14 cellular contexts compared by ENCODE assay signal in genomic region chr10:110409488-110409887, GRCh38.
A peak's percentile ranks its signal among the peaks of the same experiment; 100 is the strongest.
DNase-seq lines count a peak whose midpoint lies in the region; ATAC-seq, FAIRE-seq and TF ChIP-seq lines count a peak whose summit lies in the region.
"Had no signal": no experiment of that assay in that cellular context is flagged by ENCODE, and none has a peak within 500 bp of the region (broad histone marks: within the 10 kb centered on the region; RNA-seq: fewer than 3 reads in every experiment).

No MANE protein-coding gene starts in this region.

- H3K4me1 Mint-ChIP-seq in MCF 10A (ENCODE audit: insufficient read depth, unreplicated experiment) (peaks cover 69% of the 10 kb centered on the region), osteocyte (ENCODE audit: unreplicated experiment) (peaks cover 78% of the 10 kb centered on the region)
- H3K4me1 Mint-ChIP-seq in activated T-helper 2 cell treated with anti-CD3 and anti-CD28 coated beads, Interferon-gamma antibody, Interleukin-2, Interleukin-4, amounts not matched to agents 10 μg/mL and 5 μg/mL and 100 μg/mL, durations not matched to agents 14 hours and 24 hours and 36 hours (ENCODE audit: low read depth) = peaks cover 62% of the 10 kb centered on the region

- CTCF ChIA-PET in MCF 10A (lab: Yijun Ruan, JAX) = interaction anchor here (0.9 kb wide), 1 partner anchor 99 kb away, joined by 3 read pairs; no protein-coding TSS in a partner anchor

- no peaks in the 10 kb centered on the region for H3K27me3 Mint-ChIP-seq in MCF 10A (ENCODE audit: insufficient read depth, unreplicated experiment)
- H3K27me3 Mint-ChIP-seq in osteocyte (ENCODE audit: unreplicated experiment) = no peaks in the 10 kb centered on the region
- no peaks in the 10 kb centered on the region for H3K27me3 Mint-ChIP-seq in activated T-helper 2 cell treated with anti-CD3 and anti-CD28 coated beads, Interferon-gamma antibody, Interleukin-2, Interleukin-4, amounts not matched to agents 10 μg/mL and 5 μg/mL and 100 μg/mL, durations not matched to agents 14 hours and 24 hours and 36 hours (ENCODE audit: low read depth)

- 0 out of 2 replicates have a peak, but pooled peaks cover 6% of the 10 kb centered on the region for H3K27me3 ChIP-seq in DOHH2 (ENCODE audit: control insufficient read depth, low read length)
- no peaks in the 10 kb centered on the region for H3K27me3 ChIP-seq in MM.1S (replicated peaks; ENCODE audit: insufficient read depth, low read length)

- DNase-seq in MM.1S (no peak), MCF 10A (ENCODE audit: unreplicated experiment) (no peak), osteocyte (ENCODE audit: extremely low spot score, unreplicated experiment) (no peak), GM19239 (ENCODE audit: insufficient read length, low spot score) (no peak)
- DNase-seq in activated T-helper 2 cell treated with anti-CD3 and anti-CD28 coated beads, Interferon-gamma antibody, Interleukin-2, Interleukin-4, amounts not matched to agents 10 μg/mL and 5 μg/mL and 100 μg/mL, durations not matched to agents 14 hours and 24 hours and 36 hours (ENCODE audit: low spot score) = no peak
- DNase-seq: activated CD4-positive, alpha-beta T cell treated with anti-CD3 and anti-CD28 coated beads, Interleukin-2, amount 10 ng/mL, durations not matched to agents 7 days and 5 days; anterior cingulate cortex; central memory CD4-positive, alpha-beta T cell; NCI-H1436 treated with DMSO at 0.1 percent for 48 hours; NCI-H774; nucleus accumbens had no signal

- intact Hi-C loops in MCF 10A (cut with micrococcal nuclease) = no loop called here
- intact Hi-C loops in activated T-helper 2 cell treated with anti-CD3 and anti-CD28 coated beads, Interferon-gamma antibody, Interleukin-2, Interleukin-4, amounts not matched to agents 10 μg/mL and 5 μg/mL and 100 μg/mL, durations not matched to agents 14 hours and 24 hours and 36 hours (cut with micrococcal nuclease) = no loop called here

- no peak for ATAC-seq in activated CD4-positive, CD25-positive, alpha-beta regulatory T cell treated with anti-CD3 and anti-CD28 coated beads, Interleukin-2, amount 50 U/mL, for 24 hours

- H4K20me1 ChIP-seq in DOHH2 (ENCODE audit: control insufficient read depth, insufficient read depth, low read depth, low read length) (no peaks in the 10 kb centered on the region), MM.1S (ENCODE audit: insufficient read depth, low read length) (no peaks in the 10 kb centered on the region)

- 0 out of 2 replicates have a peak overlapping the region, but pooled peaks have one; percentile 13 for H3K27ac ChIP-seq in DOHH2 (ENCODE audit: low read depth, low read length)
- no peak overlapping the region; the same call in 1 of the 2 replicates for H3K27ac ChIP-seq in MM.1S (ENCODE audit: low read length)
- H3K27ac ChIP-seq: thoracic aorta had no signal

- POLR2A ChIA-PET in MCF 10A (lab: Yijun Ruan, JAX) = interaction anchor here (0.9 to 4.4 kb wide), 4 partner anchors 12 to 93 kb away, joined by 3 to 38 read pairs (median 10); no protein-coding TSS in a partner anchor

- peak overlapping the region; percentile 66 for H3K4me3 ChIP-seq in DOHH2 (ENCODE audit: low read length)
- no peak overlapping the region for H3K4me3 ChIP-seq in MM.1S (ENCODE audit: low read length)
- H3K4me3 ChIP-seq: thoracic aorta had no signal

- FAIRE-seq in GM19239 (lab: Jason Lieb, UNC) = no peak

- H3K4me2 ChIP-seq in DOHH2 (ENCODE audit: low read length) (peak overlapping the region; percentile 82), MM.1S (ENCODE audit: low read depth, low read length) (0 out of 2 replicates have a peak overlapping the region, but pooled peaks have one; percentile 21)

- H3K36me3 ChIP-seq in DOHH2 (ENCODE audit: control insufficient read depth, low read length) (no peaks in the 10 kb centered on the region), MM.1S (replicated peaks; ENCODE audit: insufficient read depth, low read length) (no peaks in the 10 kb centered on the region)
- H3K36me3 ChIP-seq: thoracic aorta had no signal

- no peak overlapping the region for H2AFZ ChIP-seq in MM.1S (ENCODE audit: low read length)

- H3K27ac Mint-ChIP-seq in MCF 10A (ENCODE audit: low read depth, unreplicated experiment) (peak overlapping the region; percentile 89), osteocyte (ENCODE audit: unreplicated experiment) (peak overlapping the region; percentile 12)
- no peak overlapping the region for H3K27ac Mint-ChIP-seq in activated T-helper 2 cell treated with anti-CD3 and anti-CD28 coated beads, Interferon-gamma antibody, Interleukin-2, Interleukin-4, amounts not matched to agents 10 μg/mL and 5 μg/mL and 100 μg/mL, durations not matched to agents 14 hours and 24 hours and 36 hours
- H3K27ac Mint-ChIP-seq: activated CD4-positive, alpha-beta T cell treated with anti-CD3 and anti-CD28 coated beads, Interleukin-2, amount 10 ng/mL, durations not matched to agents 7 days and 5 days had no signal

- H3K9ac ChIP-seq in MM.1S (ENCODE audit: low read length) = no peak overlapping the region; the same call in 1 of the 2 replicates

- H3K4me3 Mint-ChIP-seq in MCF 10A (ENCODE audit: unreplicated experiment) = no peak overlapping the region
- no peak overlapping the region for H3K4me3 Mint-ChIP-seq in osteocyte (ENCODE audit: unreplicated experiment)
- no peak overlapping the region for H3K4me3 Mint-ChIP-seq in activated T-helper 2 cell treated with anti-CD3 and anti-CD28 coated beads, Interferon-gamma antibody, Interleukin-2, Interleukin-4, amounts not matched to agents 10 μg/mL and 5 μg/mL and 100 μg/mL, durations not matched to agents 14 hours and 24 hours and 36 hours (ENCODE audit: low read depth)
- H3K4me3 Mint-ChIP-seq: activated CD4-positive, alpha-beta T cell treated with anti-CD3 and anti-CD28 coated beads, Interleukin-2, amount 10 ng/mL, durations not matched to agents 7 days and 5 days had no signal

- TF ChIP-seq CTCF in DOHH2 (IDR thresholded peaks at IDR 0.05; ENCODE audit: low read depth, low read length, poor library complexity, severe bottlenecking) (no peak), MM.1S (IDR thresholded peaks at IDR 0.05; ENCODE audit: low read length) (no peak), MCF 10A (IDR thresholded peaks at IDR 0.05; ENCODE audit: unreplicated experiment) (no peak), osteocyte (IDR thresholded peaks at IDR 0.05) (no peak)

- H3K36me3 Mint-ChIP-seq in MCF 10A (ENCODE audit: insufficient read depth, unreplicated experiment) (peaks cover 6% of the 10 kb centered on the region), osteocyte (ENCODE audit: unreplicated experiment) (no peaks in the 10 kb centered on the region)
- no peaks in the 10 kb centered on the region for H3K36me3 Mint-ChIP-seq in activated T-helper 2 cell treated with anti-CD3 and anti-CD28 coated beads, Interferon-gamma antibody, Interleukin-2, Interleukin-4, amounts not matched to agents 10 μg/mL and 5 μg/mL and 100 μg/mL, durations not matched to agents 14 hours and 24 hours and 36 hours (ENCODE audit: low read depth)

- H3K9me2 ChIP-seq in DOHH2 (replicated peaks; ENCODE audit: control insufficient read depth, low read length) (no peaks in the 10 kb centered on the region), MM.1S (replicated peaks; ENCODE audit: insufficient read depth, low read length) (no peaks in the 10 kb centered on the region)

- BruUV-seq in MCF 10A (replicated peaks; lab: Mats Ljungman, UMichigan) = no TSS peak

- H3K9me3 Mint-ChIP-seq in MCF 10A (ENCODE audit: unreplicated experiment) (no peaks in the 10 kb centered on the region), osteocyte (ENCODE audit: unreplicated experiment) (no peaks in the 10 kb centered on the region)
- H3K9me3 Mint-ChIP-seq in activated T-helper 2 cell treated with anti-CD3 and anti-CD28 coated beads, Interferon-gamma antibody, Interleukin-2, Interleukin-4, amounts not matched to agents 10 μg/mL and 5 μg/mL and 100 μg/mL, durations not matched to agents 14 hours and 24 hours and 36 hours = no peaks in the 10 kb centered on the region
- H3K9me3 Mint-ChIP-seq: activated CD4-positive, alpha-beta T cell treated with anti-CD3 and anti-CD28 coated beads, Interleukin-2, amount 10 ng/mL, durations not matched to agents 7 days and 5 days had no signal

- H3F3A ChIP-seq in DOHH2 (ENCODE audit: control insufficient read depth, insufficient read depth) = peaks cover 20% of the 10 kb centered on the region
- H3F3A ChIP-seq in MM.1S (ENCODE audit: insufficient read depth, low read length) = peaks cover 16% of the 10 kb centered on the region; the same call in 1 of the 2 replicates

- no peaks in the 10 kb centered on the region for H3K9me3 ChIP-seq in DOHH2 (ENCODE audit: control insufficient read depth, insufficient read depth, low read length)
- H3K9me3 ChIP-seq in MM.1S (replicated peaks; ENCODE audit: insufficient read depth, low read length) = no peaks in the 10 kb centered on the region
- H3K9me3 ChIP-seq: thoracic aorta had no signal

- H3K79me2 ChIP-seq in DOHH2 (ENCODE audit: control insufficient read depth, low read length) = no peaks in the 10 kb centered on the region
- no peaks in the 10 kb centered on the region for H3K79me2 ChIP-seq in MM.1S (ENCODE audit: low read length)

- H3K4me1 ChIP-seq in DOHH2 (ENCODE audit: control insufficient read depth, low read length) (peaks cover 69% of the 10 kb centered on the region), MM.1S (ENCODE audit: low read length) (peaks cover 56% of the 10 kb centered on the region)
